In the genomic region with DNA sequence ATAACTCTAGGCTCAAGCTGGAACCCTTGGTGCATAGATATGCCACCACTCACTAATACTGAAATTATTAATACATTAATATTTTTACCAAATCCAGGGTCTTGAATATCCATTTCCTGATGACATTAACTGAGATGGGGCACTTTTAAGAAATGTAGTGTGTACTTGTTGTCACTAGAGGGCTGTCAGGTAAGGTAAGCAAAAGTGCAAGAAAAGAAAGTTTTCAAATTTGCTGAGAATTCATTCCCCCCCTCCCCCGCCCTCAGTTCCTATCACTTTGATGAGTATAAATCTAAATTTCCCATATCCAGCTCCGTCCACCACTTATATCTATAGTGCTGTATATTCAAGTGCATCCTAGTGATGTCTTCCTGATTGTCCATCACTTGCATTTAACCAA, we compare ENCODE assay signal across 14 cellular contexts. TPM values are rescaled to one million over a fixed set of nuclear protein-coding genes. Genes with fewer than 3 reads are reported as not detected.
DNase-seq lines count a peak whose midpoint lies in the region; TF ChIP-seq lines count a peak whose summit lies in the region.
"Had no signal": no experiment of that assay in that cellular context is flagged by ENCODE, and none has a peak within 500 bp of the region (broad histone marks: within the 10 kb centered on the region; RNA-seq: fewer than 3 reads in every experiment).

No MANE protein-coding gene starts in this region.

- TF ChIP-seq CTCF in cardiac fibroblast (IDR thresholded peaks at IDR 0.05; ENCODE audit: low read depth, low read length) (peak; percentile 47), retinal pigment epithelial cell (conservative IDR thresholded peaks at IDR 0.05; ENCODE audit: low read depth, low read length) (peak; percentile 36), spleen (IDR thresholded peaks at IDR 0.05 in 8 of 11, conservative IDR thresholded peaks at IDR 0.05 in 3 of 11) (peak in 1 of 11 experiments; percentile 9), coronary artery (IDR thresholded peaks at IDR 0.05) (no peak)

- intact Hi-C loops in spleen (cut with DNase I; ENCODE audit: low total_unique reads), result no loop called here

- H3K36me3 ChIP-seq in spleen, result no peaks in the 10 kb centered on the region
- H3K36me3 ChIP-seq: thyroid gland had no signal

- no peaks in the 10 kb centered on the region for H3K27me3 ChIP-seq in spleen (replicated peaks in 1 of 7)
- H3K27me3 ChIP-seq: thyroid gland had no signal

- H3K27ac ChIP-seq in spleen (no peak overlapping the region), coronary artery (no peak overlapping the region)
- H3K27ac ChIP-seq: thyroid gland had no signal

- no peaks in the 10 kb centered on the region for H3K9me3 ChIP-seq in spleen
- H3K9me3 ChIP-seq: thyroid gland had no signal

- no peak for TF ChIP-seq POLR2A in spleen (IDR thresholded peaks at IDR 0.05)

- peak; percentile 10 for DNase-seq in DMS53 (lab: John Stamatoyannopoulos, UW)
- DNase-seq in DMS53 treated with DMSO at 0.1 percent for 48 hours (lab: John Stamatoyannopoulos, UW; ENCODE audit: unreplicated experiment), result no peak
- peak; percentile 30 for DNase-seq in NAMALWA (ENCODE audit: low spot score)
- peak; percentile 6 to 10 for DNase-seq in cardiac fibroblast (ENCODE audit: low read depth in 2 of 2)
- DNase-seq in retinal pigment epithelial cell (ENCODE audit: low read depth), result no peak
- DNase-seq in spleen, result no peak
- no peak for DNase-seq in T-helper 1 cell
- DNase-seq in coronary artery (ENCODE audit: low spot score), result no peak
- DNase-seq: 8988T, activated T-cell treated with anti-CD3 and anti-CD28 coated beads for 4 hours, mesenchymal stem cell, NCI-H1417 treated with DMSO at 0.1 percent for 48 hours, retina, thyroid gland had no signal

- H3K4me1 ChIP-seq in spleen, result no peaks in the 10 kb centered on the region
- H3K4me1 ChIP-seq: thyroid gland had no signal

- 36 to 67% (median 50%) methylated on average over 2 of the region's 2 CpGs for WGBS in spleen, 5 donors

- no peak overlapping the region for H3K4me3 ChIP-seq in cardiac fibroblast (replicated peaks in 1 of 2; ENCODE audit: low read depth in 2 of 2, low read length in 2 of 2)
- H3K4me3 ChIP-seq in retinal pigment epithelial cell (ENCODE audit: low read length), result no peak overlapping the region
- H3K4me3 ChIP-seq in spleen, result no peak overlapping the region
- no peak overlapping the region for H3K4me3 ChIP-seq in coronary artery
- H3K4me3 ChIP-seq: thyroid gland had no signal

RNA-seq across cellular contexts. Expression of gene WDR44, which starts 20.5 kb away (rescaled TPM):
- total RNA-seq in spleen, result 10 to 100 TPM; 14.4 to 24.5 (median 18.7) TPM
- polyA plus RNA-seq in spleen, result 1 to 10 TPM; 3.5 to 5.5 (median 3.7) TPM

Comparison
In these comparisons a context has a peak if more than half of its experiments do, and no peak if none do; other contexts are left out.
1. DNase-seq: peak in DMS53 (single experiment), NAMALWA (single experiment) and cardiac fibroblast (2 of 2); none in DMS53 treated with DMSO at 0.1 percent for 48 hours (single experiment), retinal pigment epithelial cell (single experiment), spleen (single experiment), T-helper 1 cell (0 of 5) and coronary artery (single experiment).